35 cellular contexts compared by ENCODE assay signal in the genomic region with DNA sequence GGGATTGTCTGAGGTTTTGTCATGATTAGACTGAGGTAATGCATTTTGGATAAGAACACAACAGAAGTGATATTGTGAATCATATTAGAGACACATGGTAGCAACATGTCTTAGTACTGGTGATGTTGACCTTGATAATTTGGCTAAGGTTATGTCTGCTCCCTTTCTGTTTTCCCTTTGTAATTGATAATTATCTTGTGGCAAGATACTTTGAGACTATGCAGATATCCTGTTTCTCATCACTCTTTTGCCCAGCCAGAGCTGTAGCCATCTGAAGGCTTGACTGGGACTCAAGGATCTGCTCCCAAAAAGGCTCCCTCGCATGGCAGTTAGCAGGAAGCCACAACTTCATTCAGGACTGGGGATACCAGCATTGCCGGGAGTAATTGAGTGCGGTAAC.
"Had no signal": no experiment of that assay in that cellular context is flagged by ENCODE, and none has a peak within 500 bp of the region (broad histone marks: within the 10 kb centered on the region; RNA-seq: fewer than 3 reads in every experiment).

No MANE protein-coding gene starts in this region.

- H3K27me3 ChIP-seq: MG63 had no signal

- H3K36me3 ChIP-seq: MG63 had no signal

- H3K9me3 ChIP-seq: MG63 had no signal

- H3K4me3 ChIP-seq: MG63 had no signal

- H3K4me2 ChIP-seq: KMS-11 had no signal

- DNase-seq: Karpas-422, Kasumi-1, MG63, MM.1S, MV-4-11, NCI-H1048, NCI-H1092, NCI-H1092 treated with DMSO at 0.1 percent for 48 hours, NCI-H1105, NCI-H1105 treated with DMSO at 0.1 percent for 48 hours, NCI-H1417, NCI-H1417 treated with DMSO at 0.1 percent for 48 hours, NCI-H1436, NCI-H1436 treated with DMSO at 0.1 percent for 48 hours, NCI-H146, NCI-H1694, NCI-H1694 treated with DMSO at 0.1 percent for 48 hours, NCI-H187, NCI-H187 treated with DMSO at 0.1 percent for 48 hours, NCI-H1930, NCI-H2029, NCI-H2029 treated with DMSO at 0.1 percent for 48 hours, NCI-H2081, NCI-H2081 treated with DMSO at 0.1 percent for 48 hours, NCI-H2107, NCI-H2171, NCI-H2171 treated with DMSO at 0.1 percent for 48 hours, NCI-H2227 treated with DMSO at 0.1 percent for 48 hours, NCI-H345, NCI-H446, NCI-H446 treated with DMSO at 0.1 percent for 48 hours, NCI-H510A, NCI-H510A treated with DMSO at 0.1 percent for 48 hours, NCI-H524 had no signal

- H3K27ac ChIP-seq: KMS-11 had no signal

- H3K9ac ChIP-seq: KMS-11 had no signal
